Comparison of ENCODE assay signal across 16 cellular contexts in the genomic region with DNA sequence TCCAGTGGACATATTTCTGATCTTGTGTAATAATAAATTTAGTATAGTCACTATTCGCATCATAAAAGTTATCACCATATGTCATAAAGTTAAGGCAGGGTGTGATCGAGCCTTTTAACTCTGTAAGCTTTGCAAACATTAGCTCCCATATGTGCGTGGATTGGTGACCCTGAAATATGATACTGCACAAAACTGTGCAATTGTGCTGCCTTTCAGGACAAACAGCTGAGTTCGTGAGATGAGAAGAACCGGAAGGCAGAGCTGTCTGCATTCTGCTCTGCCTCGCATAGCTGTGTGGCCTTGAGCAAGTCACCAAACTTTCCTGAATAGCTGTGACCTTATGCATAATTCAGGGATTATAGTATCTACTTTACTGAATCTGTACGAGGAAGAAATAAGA.
"Had no signal": no experiment of that assay in that cellular context is flagged by ENCODE, and none has a peak within 500 bp of the region (broad histone marks: within the 10 kb centered on the region; RNA-seq: fewer than 3 reads in every experiment).

No MANE protein-coding gene starts in this region.

- DNase-seq: activated CD4-positive, alpha-beta T cell treated with anti-CD3 and anti-CD28 coated beads, Interleukin-2, amount 50 U/mL, for 48 hours; activated naive CD4-positive, alpha-beta T cell treated with anti-CD3 and anti-CD28 coated beads, Interleukin-2, amount 10 ng/mL, durations not matched to agents 7 days and 5 days; activated T-cell treated with anti-CD3 and anti-CD28 coated beads, Interleukin-2, amount 50 U/mL, for 24 hours; dorsolateral prefrontal cortex; endodermal cell; left lung; mammary epithelial cell; nucleus accumbens; upper lobe of right lung; WERI-Rb-1 had no signal

- H3K27ac ChIP-seq: ascending aorta, dorsolateral prefrontal cortex, left lung, skin epidermis, suprapubic skin, upper lobe of right lung, WERI-Rb-1 had no signal

- H3K27ac Mint-ChIP-seq: activated naive CD4-positive, alpha-beta T cell treated with anti-CD3 and anti-CD28 coated beads, Interleukin-2, amount 10 ng/mL, durations not matched to agents 7 days and 5 days; activated T-cell treated with anti-CD3 and anti-CD28 coated beads, Interleukin-2, amount 50 U/mL, for 24 hours; endodermal cell; natural killer cell treated with Interleukin-12 subunit alpha and Interleukin-12 subunit beta and Interleukin-15 and Interleukin-18, amount 100 ng/mL, for 72 hours; stimulated activated naive CD8-positive, alpha-beta T cell treated with anti-CD3 and anti-CD28 coated beads, Interleukin-15, Interleukin-2, amounts not matched to agents 100 ng/mL and 50 ng/mL, for 24 hours; T-helper 1 cell treated with Interleukin-12 subunit alpha and Interleukin-12 subunit beta and Interleukin-4 antibody, amounts not matched to agents 30 μg/mL and 1 μg/mL, for 36 hours had no signal

- H3K9me3 Mint-ChIP-seq: activated naive CD4-positive, alpha-beta T cell treated with anti-CD3 and anti-CD28 coated beads, Interleukin-2, amount 10 ng/mL, durations not matched to agents 7 days and 5 days; activated T-cell treated with anti-CD3 and anti-CD28 coated beads, Interleukin-2, amount 50 U/mL, for 24 hours; endodermal cell; natural killer cell treated with Interleukin-12 subunit alpha and Interleukin-12 subunit beta and Interleukin-15 and Interleukin-18, amount 100 ng/mL, for 72 hours; stimulated activated naive CD8-positive, alpha-beta T cell treated with anti-CD3 and anti-CD28 coated beads, Interleukin-15, Interleukin-2, amounts not matched to agents 100 ng/mL and 50 ng/mL, for 24 hours; T-helper 1 cell treated with Interleukin-12 subunit alpha and Interleukin-12 subunit beta and Interleukin-4 antibody, amounts not matched to agents 30 μg/mL and 1 μg/mL, for 36 hours had no signal

- H3K4me3 ChIP-seq: ascending aorta, dorsolateral prefrontal cortex, left lung, skin epidermis, suprapubic skin, upper lobe of right lung had no signal

- H3K27me3 ChIP-seq: ascending aorta, suprapubic skin, upper lobe of right lung had no signal

- ATAC-seq: left lung; natural killer cell treated with Interleukin-12 subunit alpha and Interleukin-12 subunit beta and Interleukin-15 and Interleukin-18, amount 100 ng/mL, for 72 hours; upper lobe of right lung had no signal

- H3K4me1 ChIP-seq: ascending aorta had no signal

- H3K9me3 ChIP-seq: ascending aorta, left lung, suprapubic skin, upper lobe of right lung had no signal

- H3K36me3 ChIP-seq: ascending aorta, left lung, suprapubic skin, upper lobe of right lung, WERI-Rb-1 had no signal

- H3K4me3 Mint-ChIP-seq: activated naive CD4-positive, alpha-beta T cell treated with anti-CD3 and anti-CD28 coated beads, Interleukin-2, amount 10 ng/mL, durations not matched to agents 7 days and 5 days; activated T-cell treated with anti-CD3 and anti-CD28 coated beads, Interleukin-2, amount 50 U/mL, for 24 hours; endodermal cell; natural killer cell treated with Interleukin-12 subunit alpha and Interleukin-12 subunit beta and Interleukin-15 and Interleukin-18, amount 100 ng/mL, for 72 hours; stimulated activated naive CD8-positive, alpha-beta T cell treated with anti-CD3 and anti-CD28 coated beads, Interleukin-15, Interleukin-2, amounts not matched to agents 100 ng/mL and 50 ng/mL, for 24 hours; T-helper 1 cell treated with Interleukin-12 subunit alpha and Interleukin-12 subunit beta and Interleukin-4 antibody, amounts not matched to agents 30 μg/mL and 1 μg/mL, for 36 hours had no signal

- H3K36me3 Mint-ChIP-seq: activated naive CD4-positive, alpha-beta T cell treated with anti-CD3 and anti-CD28 coated beads, Interleukin-2, amount 10 ng/mL, durations not matched to agents 7 days and 5 days; natural killer cell treated with Interleukin-12 subunit alpha and Interleukin-12 subunit beta and Interleukin-15 and Interleukin-18, amount 100 ng/mL, for 72 hours had no signal
